In genomic region chr12:53994268-53994690, GRCh38 we compare ENCODE assay signal across 1 cellular context.
TF ChIP-seq lines count a peak whose summit lies in the region.

No MANE protein-coding gene starts in this region.

TF ChIP-seq in HepG2, 621 proteins besides CTCF, POLR2A, EP300 and RAD21 (continued from another document and continues in another):
- TF ChIP-seq THRA (CRISPR knock-in tag; IDR thresholded peaks at IDR 0.05; ENCODE audit: borderline replicate concordance) (0 out of 2 replicates have a peak, but pooled peaks have one; percentile 34), ZNF512B (CRISPR knock-in tag; IDR thresholded peaks at IDR 0.05; ENCODE audit: borderline replicate concordance) (no peak), REXO4 (CRISPR knock-in tag; IDR thresholded peaks at IDR 0.05; ENCODE audit: borderline replicate concordance) (no peak), BCL3 (CRISPR knock-in tag; IDR thresholded peaks at IDR 0.05) (peak; percentile 52; the same call in 1 of the 2 replicates), ZNF768 (CRISPR knock-in tag; IDR thresholded peaks at IDR 0.05) (0 out of 2 replicates have a peak, but pooled peaks have one; percentile 25), POLR2AphosphoS2 (IDR thresholded peaks at IDR 0.05; ENCODE audit: low read depth, low read length) (no peak), ZNF562 (CRISPR knock-in tag; IDR thresholded peaks at IDR 0.05; ENCODE audit: borderline replicate concordance) (no peak), THAP8 (CRISPR knock-in tag; IDR thresholded peaks at IDR 0.05; ENCODE audit: borderline replicate concordance) (no peak), ZNF441 (CRISPR knock-in tag; IDR thresholded peaks at IDR 0.05; ENCODE audit: borderline replicate concordance) (peak; percentile 64; the same call in 1 of the 2 replicates), ZFP91 (CRISPR knock-in tag; IDR thresholded peaks at IDR 0.05; ENCODE audit: borderline replicate concordance) (peak; percentile 41; the same call in 1 of the 2 replicates), FOSL1 (CRISPR knock-in tag; IDR thresholded peaks at IDR 0.05; ENCODE audit: borderline replicate concordance) (no peak), ZBTB40 (IDR thresholded peaks at IDR 0.05) (no peak), ZBTB40 (CRISPR knock-in tag; IDR thresholded peaks at IDR 0.05) (0 out of 2 replicates have a peak, but pooled peaks have one; percentile 15), RORA (CRISPR knock-in tag; IDR thresholded peaks at IDR 0.05) (no peak), ZNF253 (CRISPR knock-in tag; IDR thresholded peaks at IDR 0.05; ENCODE audit: borderline replicate concordance) (no peak), ZNF407 (CRISPR knock-in tag; IDR thresholded peaks at IDR 0.05; ENCODE audit: not compliant biosample characterization) (peak; percentile 66), YY1 (IDR thresholded peaks at IDR 0.05; ENCODE audit: insufficient read depth, insufficient replicate concordance, low read depth, low read length) (peak; percentile 17), DMAP1 (CRISPR knock-in tag; IDR thresholded peaks at IDR 0.05) (peak; percentile 51; the same call in 1 of the 2 replicates), BCL6 (CRISPR knock-in tag; IDR thresholded peaks at IDR 0.05) (0 out of 2 replicates have a peak, but pooled peaks have one; percentile 30), ZSCAN29 (CRISPR knock-in tag; conservative IDR thresholded peaks at IDR 0.05) (no peak), ZNF30 (CRISPR knock-in tag; IDR thresholded peaks at IDR 0.05) (no peak), RXRA (CRISPR knock-in tag; IDR thresholded peaks at IDR 0.05) (no peak), ZSCAN20 (CRISPR knock-in tag; IDR thresholded peaks at IDR 0.05; ENCODE audit: borderline replicate concordance) (0 out of 2 replicates have a peak, but pooled peaks have one; percentile 59), TBP (CRISPR knock-in tag; IDR thresholded peaks at IDR 0.05) (no peak), IRF1 (CRISPR knock-in tag; IDR thresholded peaks at IDR 0.05; ENCODE audit: low read depth) (no peak)
